In the genomic region with DNA sequence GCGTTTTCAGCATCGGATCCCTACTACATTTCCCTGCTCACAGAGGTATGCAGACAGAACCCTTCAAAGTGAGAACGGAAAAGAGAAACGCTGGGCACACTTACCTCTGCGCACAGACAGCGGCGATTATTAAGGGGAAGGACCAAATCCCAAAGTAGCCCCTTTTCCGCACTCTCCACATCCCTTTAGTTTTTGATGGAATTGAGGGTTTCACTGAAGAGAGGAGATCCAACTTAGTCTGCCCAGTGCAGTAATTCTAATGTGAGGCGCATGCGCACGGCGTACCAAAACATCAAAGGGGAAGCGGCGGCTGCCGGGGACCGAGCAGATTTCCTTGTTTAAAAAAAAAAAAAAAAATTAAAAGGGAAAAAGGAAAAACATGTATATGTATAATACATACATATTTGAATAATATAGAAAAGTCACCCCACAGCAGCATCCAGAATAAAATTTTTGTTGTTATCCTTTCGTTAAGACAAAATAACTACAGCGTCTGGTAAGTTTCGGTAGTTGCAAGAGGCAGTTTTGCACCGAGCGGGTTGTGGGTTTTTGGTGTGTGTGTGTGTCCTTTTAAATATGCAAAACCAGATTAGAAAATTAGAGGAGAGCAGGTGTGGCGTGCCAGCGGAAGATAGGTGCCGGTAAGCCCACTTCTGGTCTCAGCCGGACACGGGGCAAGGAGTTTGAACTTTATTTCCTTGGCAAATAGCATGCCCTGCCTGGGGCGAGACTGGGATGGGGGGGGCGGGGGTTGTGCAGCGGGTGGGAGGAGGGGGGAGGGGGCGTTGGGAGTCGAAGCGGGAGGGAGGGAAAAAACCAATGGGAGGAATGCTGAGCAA, we compare ENCODE assay signal across 9 cellular contexts. TPM values are rescaled to one million over a fixed set of nuclear protein-coding genes. Genes with fewer than 3 reads are reported as not detected.
A peak's percentile ranks its signal among the peaks of the same experiment; 100 is the strongest.
DNase-seq lines count a peak whose midpoint lies in the region; ATAC-seq, FAIRE-seq and TF ChIP-seq lines count a peak whose summit lies in the region.
"Had no signal": no experiment of that assay in that cellular context is flagged by ENCODE, and none has a peak within 500 bp of the region (broad histone marks: within the 10 kb centered on the region; RNA-seq: fewer than 3 reads in every experiment).

Gene GABRB2 (minus strand): TSS at position 263 of the 839 bp plus-strand sequence. CDS start 82 bp downstream, at position 181.

- H3K4me1 ChIP-seq in HEK293 (ENCODE audit: control insufficient read depth, insufficient read depth, low read length): no peaks in the 10 kb centered on the region

- peaks cover 13% of the 10 kb centered on the region for H3K4me1 Mint-ChIP-seq in activated naive CD4-positive, alpha-beta T cell treated with anti-CD3 and anti-CD28 coated beads for 36 hours (ENCODE audit: low read depth)
- peaks cover 19% of the 10 kb centered on the region for H3K4me1 Mint-ChIP-seq in activated T-helper 2 cell treated with anti-CD3 and anti-CD28 coated beads, Interferon-gamma antibody, Interleukin-2, Interleukin-4, amounts not matched to agents 10 μg/mL and 5 μg/mL and 100 μg/mL, durations not matched to agents 14 hours and 24 hours and 36 hours (ENCODE audit: low read depth)

- intact Hi-C loops in activated naive CD4-positive, alpha-beta T cell treated with anti-CD3 and anti-CD28 coated beads for 36 hours (cut with micrococcal nuclease): loop anchor here (5.0 kb wide), 1 partner anchor 1039 kb away; no protein-coding TSS in a partner anchor
- intact Hi-C loops in activated T-helper 2 cell treated with anti-CD3 and anti-CD28 coated beads, Interferon-gamma antibody, Interleukin-2, Interleukin-4, amounts not matched to agents 10 μg/mL and 5 μg/mL and 100 μg/mL, durations not matched to agents 14 hours and 24 hours and 36 hours (cut with micrococcal nuclease): loop anchor here (5.0 to 10.0 kb wide), 2 partner anchors 1039 to 1112 kb away; no protein-coding TSS in a partner anchor
- intact Hi-C loops in head of caudate nucleus (cut with DNase I): no loop called here

- ATAC-seq in omental fat pad (ENCODE audit: low FRiP score): peak; percentile 53
- ATAC-seq: HCT116 had no signal

- no peaks in the 10 kb centered on the region for H3K9me3 ChIP-seq in HEK293 (ENCODE audit: control insufficient read depth, insufficient read depth, low read depth, low read length)

- peaks cover 2% of the 10 kb centered on the region for H3K36me3 Mint-ChIP-seq in activated naive CD4-positive, alpha-beta T cell treated with anti-CD3 and anti-CD28 coated beads for 36 hours (ENCODE audit: low read depth)
- no peaks in the 10 kb centered on the region for H3K36me3 Mint-ChIP-seq in activated T-helper 2 cell treated with anti-CD3 and anti-CD28 coated beads, Interferon-gamma antibody, Interleukin-2, Interleukin-4, amounts not matched to agents 10 μg/mL and 5 μg/mL and 100 μg/mL, durations not matched to agents 14 hours and 24 hours and 36 hours (ENCODE audit: low read depth)

- no peak for TF ChIP-seq CTCF in HEK293 (tag by site-specific recombination; IDR thresholded peaks at IDR 0.05)
- no peak for TF ChIP-seq CTCF in omental fat pad (IDR thresholded peaks at IDR 0.05)

- POLR2A ChIA-PET in HEK293 (lab: Yijun Ruan, JAX): interaction anchor here (0.6 kb wide), 1 partner anchor 771 kb away, joined by 4 read pairs; no protein-coding TSS in a partner anchor

- H3K27ac Mint-ChIP-seq in activated naive CD4-positive, alpha-beta T cell treated with anti-CD3 and anti-CD28 coated beads for 36 hours: no peak within 1 kb of the TSS
- no peak within 1 kb of the TSS for H3K27ac Mint-ChIP-seq in activated T-helper 2 cell treated with anti-CD3 and anti-CD28 coated beads, Interferon-gamma antibody, Interleukin-2, Interleukin-4, amounts not matched to agents 10 μg/mL and 5 μg/mL and 100 μg/mL, durations not matched to agents 14 hours and 24 hours and 36 hours

- H3K4me3 Mint-ChIP-seq in activated naive CD4-positive, alpha-beta T cell treated with anti-CD3 and anti-CD28 coated beads for 36 hours: peak within 1 kb of the TSS; percentile 71
- peak within 1 kb of the TSS; percentile 83 for H3K4me3 Mint-ChIP-seq in activated T-helper 2 cell treated with anti-CD3 and anti-CD28 coated beads, Interferon-gamma antibody, Interleukin-2, Interleukin-4, amounts not matched to agents 10 μg/mL and 5 μg/mL and 100 μg/mL, durations not matched to agents 14 hours and 24 hours and 36 hours (ENCODE audit: low read depth)

- no peaks in the 10 kb centered on the region for H3K36me3 ChIP-seq in HEK293 (ENCODE audit: control insufficient read depth in 2 of 2, insufficient read depth in 1 of 2, low read length in 2 of 2)

- H3K4me3 ChIP-seq in HEK293 (ENCODE audit: low read depth, low read length): peak within 1 kb of the TSS; percentile 29

- FAIRE-seq in HTR-8/SVneo (lab: Jason Lieb, UNC): no peak

- peaks cover 7% of the 10 kb centered on the region for H3K9me3 Mint-ChIP-seq in activated naive CD4-positive, alpha-beta T cell treated with anti-CD3 and anti-CD28 coated beads for 36 hours
- no peaks in the 10 kb centered on the region for H3K9me3 Mint-ChIP-seq in activated T-helper 2 cell treated with anti-CD3 and anti-CD28 coated beads, Interferon-gamma antibody, Interleukin-2, Interleukin-4, amounts not matched to agents 10 μg/mL and 5 μg/mL and 100 μg/mL, durations not matched to agents 14 hours and 24 hours and 36 hours

- peak; percentile 43 for DNase-seq in activated naive CD4-positive, alpha-beta T cell treated with anti-CD3 and anti-CD28 coated beads for 36 hours
- DNase-seq in activated naive CD4-positive, alpha-beta T cell treated with Interleukin-2 at 50 U/mL for 16 hours: no peak
- DNase-seq in NCI-H1105 (lab: John Stamatoyannopoulos, UW) (peak; percentile 5), head of caudate nucleus (peak; percentile 60 to 88 (median 78)), omental fat pad (ENCODE audit: low spot score) (peak; percentile 27), HTR-8/SVneo (ENCODE audit: insufficient read length, low spot score) (no peak)
- peak; percentile 26 for DNase-seq in activated T-helper 2 cell treated with anti-CD3 and anti-CD28 coated beads, Interferon-gamma antibody, Interleukin-2, Interleukin-4, amounts not matched to agents 10 μg/mL and 5 μg/mL and 100 μg/mL, durations not matched to agents 14 hours and 24 hours and 36 hours (ENCODE audit: low spot score)

- H3K27ac ChIP-seq in HEK293 (ENCODE audit: extremely low read depth, low read depth, low read length): no peak within 1 kb of the TSS

- peaks cover 62% of the 10 kb centered on the region for H3K27me3 Mint-ChIP-seq in activated naive CD4-positive, alpha-beta T cell treated with anti-CD3 and anti-CD28 coated beads for 36 hours (ENCODE audit: low read depth)
- peaks cover 56% of the 10 kb centered on the region for H3K27me3 Mint-ChIP-seq in activated T-helper 2 cell treated with anti-CD3 and anti-CD28 coated beads, Interferon-gamma antibody, Interleukin-2, Interleukin-4, amounts not matched to agents 10 μg/mL and 5 μg/mL and 100 μg/mL, durations not matched to agents 14 hours and 24 hours and 36 hours (ENCODE audit: low read depth)

- CTCF ChIA-PET in activated naive CD4-positive, alpha-beta T cell treated with anti-CD3 and anti-CD28 coated beads for 36 hours (lab: Charles Lee): no interaction called here
- CTCF ChIA-PET in HEK293 (lab: Yijun Ruan, JAX): interaction anchor here (0.6 kb wide), 1 partner anchor 115 kb away, joined by 4 read pairs; no protein-coding TSS in a partner anchor

TF ChIP-seq in HEK293, 187 proteins besides CTCF, POLR2A, EP300 and RAD21 (continues in another document):
- peak; percentile 69; the same call in 1 of the 2 replicates for TF ChIP-seq ZNF362 (tag by site-specific recombination; IDR thresholded peaks at IDR 0.05)
- TF ChIP-seq, protein P1, sequence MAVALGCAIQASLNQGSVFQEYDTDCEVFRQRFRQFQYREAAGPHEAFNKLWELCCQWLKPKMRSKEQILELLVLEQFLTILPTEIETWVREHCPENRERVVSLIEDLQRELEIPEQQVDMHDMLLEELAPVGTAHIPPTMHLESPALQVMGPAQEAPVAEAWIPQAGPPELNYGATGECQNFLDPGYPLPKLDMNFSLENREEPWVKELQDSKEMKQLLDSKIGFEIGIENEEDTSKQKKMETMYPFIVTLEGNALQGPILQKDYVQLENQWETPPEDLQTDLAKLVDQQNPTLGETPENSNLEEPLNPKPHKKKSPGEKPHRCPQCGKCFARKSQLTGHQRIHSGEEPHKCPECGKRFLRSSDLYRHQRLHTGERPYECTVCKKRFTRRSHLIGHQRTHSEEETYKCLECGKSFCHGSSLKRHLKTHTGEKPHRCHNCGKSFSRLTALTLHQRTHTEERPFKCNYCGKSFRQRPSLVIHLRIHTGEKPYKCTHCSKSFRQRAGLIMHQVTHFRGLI (tag by site-specific recombination; IDR thresholded peaks at IDR 0.05): no peak
- TF ChIP-seq ZFP69B (tag by site-specific recombination; IDR thresholded peaks at IDR 0.05): peak; percentile 70
- 0 out of 2 replicates have a peak, but pooled peaks have one; percentile 4 for TF ChIP-seq PRDM1 (tag by site-specific recombination; IDR thresholded peaks at IDR 0.05)
- TF ChIP-seq, protein P2, sequence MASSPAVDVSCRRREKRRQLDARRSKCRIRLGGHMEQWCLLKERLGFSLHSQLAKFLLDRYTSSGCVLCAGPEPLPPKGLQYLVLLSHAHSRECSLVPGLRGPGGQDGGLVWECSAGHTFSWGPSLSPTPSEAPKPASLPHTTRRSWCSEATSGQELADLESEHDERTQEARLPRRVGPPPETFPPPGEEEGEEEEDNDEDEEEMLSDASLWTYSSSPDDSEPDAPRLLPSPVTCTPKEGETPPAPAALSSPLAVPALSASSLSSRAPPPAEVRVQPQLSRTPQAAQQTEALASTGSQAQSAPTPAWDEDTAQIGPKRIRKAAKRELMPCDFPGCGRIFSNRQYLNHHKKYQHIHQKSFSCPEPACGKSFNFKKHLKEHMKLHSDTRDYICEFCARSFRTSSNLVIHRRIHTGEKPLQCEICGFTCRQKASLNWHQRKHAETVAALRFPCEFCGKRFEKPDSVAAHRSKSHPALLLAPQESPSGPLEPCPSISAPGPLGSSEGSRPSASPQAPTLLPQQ (tag by site-specific recombination; IDR thresholded peaks at IDR 0.05): peak; percentile 68
- TF ChIP-seq ZNF394 (tag by site-specific recombination; IDR thresholded peaks at IDR 0.05; ENCODE audit: borderline replicate concordance): no peak

RNA-seq across cellular contexts. Expression of gene GABRB2, which starts in this region (rescaled TPM):
- not detected for total RNA-seq in activated naive CD4-positive, alpha-beta T cell treated with anti-CD3 and anti-CD28 coated beads for 36 hours
- total RNA-seq in activated T-helper 2 cell treated with anti-CD3 and anti-CD28 coated beads, Interferon-gamma antibody, Interleukin-2, Interleukin-4, amounts not matched to agents 10 μg/mL and 5 μg/mL and 100 μg/mL, durations not matched to agents 14 hours and 24 hours and 36 hours: not detected in 2 replicates
- 1 to 10 TPM; 1.9 to 8.0 (median 2.3) TPM for total RNA-seq in omental fat pad

Comparison
In these comparisons a context has a peak if more than half of its experiments do, and no peak if none do; other contexts are left out.
1. Peak in DNase-seq in activated naive CD4-positive, alpha-beta T cell treated with anti-CD3 and anti-CD28 coated beads for 36 hours; RNA of the gene not detected or under 1 TPM.
2. Peak in DNase-seq in activated T-helper 2 cell treated with anti-CD3 and anti-CD28 coated beads, Interferon-gamma antibody, Interleukin-2, Interleukin-4, amounts not matched to agents 10 μg/mL and 5 μg/mL and 100 μg/mL, durations not matched to agents 14 hours and 24 hours and 36 hours; RNA of the gene not detected or under 1 TPM.
3. DNase-seq: peak in NCI-H1105 (single experiment), head of caudate nucleus (42 of 42) and omental fat pad (single experiment); none in activated naive CD4-positive, alpha-beta T cell treated with Interleukin-2 at 50 U/mL for 16 hours (single experiment) and HTR-8/SVneo (single experiment).